16 cellular contexts compared by ENCODE assay signal in genomic region chr10:9944690-9945089, GRCh38.
A peak's percentile ranks its signal among the peaks of the same experiment; 100 is the strongest.
DNase-seq lines count a peak whose midpoint lies in the region; ATAC-seq lines count a peak whose summit lies in the region.
"Had no signal": no experiment of that assay in that cellular context is flagged by ENCODE, and none has a peak within 500 bp of the region (broad histone marks: within the 10 kb centered on the region; RNA-seq: fewer than 3 reads in every experiment).

No MANE protein-coding gene starts in this region.

- H4K91ac ChIP-seq in neuronal stem cell (ENCODE audit: low read depth, low read length, poor library complexity), result no peak overlapping the region

- H3K14ac ChIP-seq in neuronal stem cell (ENCODE audit: low read length), result no peak overlapping the region

- no peak overlapping the region for H2AFZ ChIP-seq in neuronal stem cell (ENCODE audit: low read length)

- H3K36me3 ChIP-seq in neuronal stem cell (replicated peaks in 1 of 2; ENCODE audit: control insufficient read depth in 2 of 2, insufficient read depth in 2 of 2, low read length in 2 of 2), result no peaks in the 10 kb centered on the region
- H3K36me3 ChIP-seq: BLaER1 treated with 17β-estradiol and CSF1 and Interleukin-3, amounts not matched to agents 10 nM and 100 nM had no signal

- no peak overlapping the region for H2BK12ac ChIP-seq in neuronal stem cell (ENCODE audit: low read length)

- peak; percentile 32 for DNase-seq in NCI-H82 (lab: John Stamatoyannopoulos, UW)
- no peak for DNase-seq in NCI-H82 treated with DMSO at 0.1 percent for 48 hours (lab: John Stamatoyannopoulos, UW; ENCODE audit: unreplicated experiment)
- DNase-seq in neuronal stem cell (ENCODE audit: low spot score), result no peak
- no peak for DNase-seq in stimulated activated naive CD4-positive, alpha-beta T cell treated with Interleukin-2 at 50 U/mL for 16 hours (lab: John Stamatoyannopoulos, UW)
- DNase-seq: AML-193; Caco-2; Calu3; CD4-positive, alpha-beta T cell; CD8-positive, alpha-beta T cell; DMS79 treated with DMSO at 0.1 percent for 48 hours; GF-D8 had no signal

- no peaks in the 10 kb centered on the region for H3K27me3 ChIP-seq in neuronal stem cell (ENCODE audit: control insufficient read depth in 3 of 3, insufficient read depth in 3 of 3, low read depth in 1 of 3, low read length in 3 of 3)

- no peak overlapping the region for H2AK5ac ChIP-seq in neuronal stem cell (ENCODE audit: low read depth, low read length)

- H2BK5ac ChIP-seq in neuronal stem cell (ENCODE audit: low read length), result no peak overlapping the region

- no peak overlapping the region for H3K4ac ChIP-seq in neuronal stem cell (ENCODE audit: low read length)

- H3K27ac ChIP-seq in neuronal stem cell (replicated peaks; ENCODE audit: low read length), result peak overlapping the region; percentile 21
- H3K27ac ChIP-seq: 22Rv1; A549; BLaER1 treated with 17β-estradiol and CSF1 and Interleukin-3, amounts not matched to agents 10 nM and 100 nM; C4-2B had no signal

- no peak overlapping the region for H2BK120ac ChIP-seq in neuronal stem cell (ENCODE audit: low read depth, low read length)

- peaks cover 0 to 6% of the 10 kb centered on the region in 2 donors for H3K4me1 ChIP-seq in neuronal stem cell (ENCODE audit: control insufficient read depth in 2 of 2, insufficient read depth in 1 of 2, low read depth in 1 of 2, low read length in 2 of 2)
- H3K4me1 ChIP-seq: A549, Caco-2 had no signal

- no peak overlapping the region for H3K9ac ChIP-seq in neuronal stem cell (ENCODE audit: low read depth, low read length, poor library complexity)
- H3K9ac ChIP-seq: BLaER1 treated with 17β-estradiol and CSF1 and Interleukin-3, amounts not matched to agents 10 nM and 100 nM had no signal

- H3K4me2 ChIP-seq in neuronal stem cell (ENCODE audit: insufficient read depth, low read length, poor library complexity, severe bottlenecking), result no peak overlapping the region
- H3K4me2 ChIP-seq: A549; BLaER1 treated with 17β-estradiol and CSF1 and Interleukin-3, amounts not matched to agents 10 nM and 100 nM had no signal

- no peaks in the 10 kb centered on the region for H3K79me1 ChIP-seq in neuronal stem cell (ENCODE audit: low read depth, low read length)

- peaks cover 0 to 2% of the 10 kb centered on the region in 2 donors for H3K9me3 ChIP-seq in neuronal stem cell (replicated peaks in 1 of 2; ENCODE audit: control insufficient read depth in 2 of 2, insufficient read depth in 1 of 2, low read depth in 1 of 2, low read length in 2 of 2)
- H3K9me3 ChIP-seq: A549, Caco-2 had no signal

- H3K23ac ChIP-seq in neuronal stem cell (ENCODE audit: low read depth, low read length, poor library complexity), result no peak overlapping the region

- H3K18ac ChIP-seq in neuronal stem cell (ENCODE audit: low read length), result no peak overlapping the region

- no peak overlapping the region for H3K4me3 ChIP-seq in neuronal stem cell (ENCODE audit: low read length in 2 of 2)
- H3K4me3 ChIP-seq: A549; BLaER1 treated with 17β-estradiol and CSF1 and Interleukin-3, amounts not matched to agents 10 nM and 100 nM had no signal

- H4K8ac ChIP-seq in neuronal stem cell (ENCODE audit: low read depth, low read length), result no peak overlapping the region

- no peak overlapping the region for H2BK15ac ChIP-seq in neuronal stem cell (ENCODE audit: low read length)

- no peak for ATAC-seq in GM21529 (IDR thresholded peaks at IDR 0.05; ENCODE audit: unreplicated experiment)
- ATAC-seq: A549; CD8-positive, alpha-beta T cell had no signal
